In genomic region chr10:125822878-125823662, GRCh38 we compare ENCODE assay signal across 1 cellular context.
TF ChIP-seq lines count a peak whose summit lies in the region.

BCCIP (plus strand) TSS chr10:125823546; CDS start chr10:125823558, 12 bp downstream.
UROS (minus strand) TSS chr10:125823258; CDS start chr10:125816499, 6,759 bp downstream.

TF ChIP-seq in H1, 55 proteins besides CTCF, POLR2A, EP300 and RAD21:
- TF ChIP-seq RFX5 (IDR thresholded peaks at IDR 0.05; ENCODE audit: borderline replicate concordance, low read depth, low read length) (no peak), SIX5 (IDR thresholded peaks at IDR 0.05; ENCODE audit: low read depth, low read length) (peak; percentile 57), SAP30 (IDR thresholded peaks at IDR 0.05; ENCODE audit: insufficient read depth, insufficient replicate concordance, low read length) (no peak), SP2 (IDR thresholded peaks at IDR 0.05; ENCODE audit: low read length) (no peak), HDAC2 (IDR thresholded peaks at IDR 0.05; ENCODE audit: borderline replicate concordance in 1 of 2, low read depth in 2 of 2, low read length in 2 of 2) (peak in 1 of 2 experiments; percentile 96; a peak in 2 of 4 replicates), TEAD4 (IDR thresholded peaks at IDR 0.05; ENCODE audit: low read depth, low read length) (peak; percentile 57; the same call in 1 of the 2 replicates), PHF8 (conservative IDR thresholded peaks at IDR 0.05; ENCODE audit: low read depth, low read length) (peak; percentile 80), CEBPB (IDR thresholded peaks at IDR 0.05; ENCODE audit: low read depth, low read length) (no peak), RNF2 (IDR thresholded peaks at IDR 0.05; ENCODE audit: borderline replicate concordance, low read depth, low read length, missing control alignments, poor library complexity, severe bottlenecking) (no peak), SP1 (IDR thresholded peaks at IDR 0.05; ENCODE audit: low read depth, low read length) (0 out of 2 replicates have a peak, but pooled peaks have one; percentile 50), TAF1 (IDR thresholded peaks at IDR 0.05; ENCODE audit: low read depth, low read length) (peak; percentile 90), TBP (IDR thresholded peaks at IDR 0.05; ENCODE audit: low read depth, low read length) (peak; percentile 56; the same call in 1 of the 2 replicates), BACH1 (IDR thresholded peaks at IDR 0.05; ENCODE audit: low read length) (peak; percentile 79), POLR2AphosphoS5 (IDR thresholded peaks at IDR 0.05; ENCODE audit: low read depth, low read length) (peak; percentile 77; the same call in 1 of the 2 replicates), YY1 (IDR thresholded peaks at IDR 0.05; ENCODE audit: low read depth, low read length) (peak; percentile 93), CHD1 (IDR thresholded peaks at IDR 0.05; ENCODE audit: low read depth, low read length) (peak; percentile 98), SRF (IDR thresholded peaks at IDR 0.05; ENCODE audit: low read depth, low read length) (no peak), MAX (IDR thresholded peaks at IDR 0.05) (peak; percentile 25; the same call in 1 of the 2 replicates), EGR1 (IDR thresholded peaks at IDR 0.05; ENCODE audit: borderline replicate concordance, low read depth, low read length) (peak; percentile 91), RBBP5 (IDR thresholded peaks at IDR 0.05; ENCODE audit: borderline replicate concordance, low read depth, low read length) (0 out of 2 replicates have a peak, but pooled peaks have one; percentile 39), NRF1 (IDR thresholded peaks at IDR 0.05; ENCODE audit: low read depth, low read length) (peak; percentile 82), SIN3A (conservative IDR thresholded peaks at IDR 0.05 in 1 of 2, IDR thresholded peaks at IDR 0.05 in 1 of 2; ENCODE audit: low read depth in 1 of 2, low read length in 2 of 2) (peak; percentile 14 to 74; a peak in 2 of 4 replicates), KDM4A (IDR thresholded peaks at IDR 0.05; ENCODE audit: low read depth, low read length, severe bottlenecking) (peak; percentile 91), JUND (IDR thresholded peaks at IDR 0.05; ENCODE audit: low read length) (peak; percentile 98), POU5F1 (IDR thresholded peaks at IDR 0.05; ENCODE audit: low read depth, low read length) (no peak), ASH2L (IDR thresholded peaks at IDR 0.05; ENCODE audit: low read length) (peak; percentile 83), BRCA1 (IDR thresholded peaks at IDR 0.05; ENCODE audit: low read depth, low read length) (peak; percentile 59; the same call in 1 of the 2 replicates)
